In the genomic region with DNA sequence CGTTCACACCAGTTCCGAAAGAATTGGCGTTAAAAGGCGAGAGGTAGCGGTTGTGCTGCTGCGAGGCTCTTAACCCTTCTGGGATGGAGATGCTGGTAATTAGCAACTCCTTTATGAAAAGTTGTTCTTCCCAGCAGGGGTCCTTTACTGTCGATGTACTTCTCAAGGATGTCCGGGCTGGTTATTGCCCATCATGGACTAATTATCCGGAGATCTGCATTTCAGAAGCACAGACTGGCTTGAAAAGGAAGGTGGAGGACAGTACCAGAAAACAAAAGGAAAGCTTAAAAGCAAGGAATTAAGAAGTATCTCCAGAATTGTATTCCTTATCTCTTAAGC, we compare ENCODE assay signal across 7 cellular contexts. TPM values are rescaled to one million over a fixed set of nuclear protein-coding genes. Genes with fewer than 3 reads are reported as not detected.
DNase-seq lines count a peak whose midpoint lies in the region; ATAC-seq and TF ChIP-seq lines count a peak whose summit lies in the region.

No MANE protein-coding gene starts in this region.

- H4K20me1 ChIP-seq in PC-3 (ENCODE audit: low read length), result 0 out of 2 replicates have a peak, but pooled peaks cover 7% of the 10 kb centered on the region

- peak overlapping the region; percentile 66 for H3K9ac ChIP-seq in PC-3 (ENCODE audit: low read length)

- in situ Hi-C loops in gastrocnemius medialis (cut with MboI; ENCODE audit: low sequenced_read_pairs in 4 of 4), result no loop called here

- H3K27me3 ChIP-seq in PC-3 (ENCODE audit: low read length) (no peaks in the 10 kb centered on the region), esophagus squamous epithelium (peaks cover 0 to 25% (median 0%) of the 10 kb centered on the region in 4 donors), gastrocnemius medialis (peaks cover 0 to 9% (median 0%) of the 10 kb centered on the region in 3 donors)

- H3K36me3 ChIP-seq in PC-3 (ENCODE audit: low read depth, low read length) (no peaks in the 10 kb centered on the region), esophagus squamous epithelium (no peaks in the 10 kb centered on the region), gastrocnemius medialis (no peaks in the 10 kb centered on the region)

- TF ChIP-seq CTCF in PC-3 (conservative IDR thresholded peaks at IDR 0.05; ENCODE audit: low read depth, low read length) (no peak), esophagus squamous epithelium (IDR thresholded peaks at IDR 0.05) (no peak), gastrocnemius medialis (IDR thresholded peaks at IDR 0.05 in 4 of 5, conservative IDR thresholded peaks at IDR 0.05 in 1 of 5) (no peak)

- H3K9me2 ChIP-seq in PC-3 (replicated peaks; ENCODE audit: low read length), result no peaks in the 10 kb centered on the region

- WGBS in esophagus squamous epithelium, 2 donors, result 7 to 17% methylated on average over 6 to 9 of the region's 9 CpGs

- intact Hi-C loops in PC-3 (cut with micrococcal nuclease) (loop anchor here (2.0 to 10.0 kb wide), 4 partner anchors 27 to 265 kb away; no protein-coding TSS in a partner anchor), esophagus squamous epithelium (cut with DNase I) (no loop called here), gastrocnemius medialis (cut with DNase I; ENCODE audit: low total_unique reads) (no loop called here)

- TF ChIP-seq POLR2A in esophagus squamous epithelium (IDR thresholded peaks at IDR 0.05), result no peak
- TF ChIP-seq POLR2A in gastrocnemius medialis (IDR thresholded peaks at IDR 0.05), result no peak

- no peak overlapping the region for H3K27ac ChIP-seq in PC-3 (ENCODE audit: low read length)
- peak overlapping the region; percentile 73 to 93 (median 86) for H3K27ac ChIP-seq in esophagus squamous epithelium
- peak overlapping the region; percentile 44 to 71 (median 64) for H3K27ac ChIP-seq in gastrocnemius medialis

- CTCF ChIA-PET in PC-3 (lab: Charles Lee), result interaction anchor here (0.7 kb wide), 1 partner anchor 60 kb away, joined by 3 read pairs; no protein-coding TSS in a partner anchor

- ATAC-seq in GM18858 (IDR thresholded peaks at IDR 0.05; ENCODE audit: unreplicated experiment) (peak; percentile 3), PC-3 (no peak), gastrocnemius medialis (no peak), HG02981 (IDR thresholded peaks at IDR 0.05; ENCODE audit: unreplicated experiment) (no peak)

- H3K4me1 ChIP-seq in PC-3 (ENCODE audit: insufficient read depth, low read length) (peaks cover 15% of the 10 kb centered on the region; the same call in 1 of the 2 replicates), esophagus squamous epithelium (peaks cover 5 to 50% (median 9%) of the 10 kb centered on the region in 3 donors), gastrocnemius medialis (peaks cover 4 to 5% of the 10 kb centered on the region in 2 donors)

- H3K4me2 ChIP-seq in PC-3 (ENCODE audit: low read length), result peak overlapping the region; percentile 89

- DNase-seq in PC-3, result no peak
- DNase-seq in esophagus squamous epithelium (lab: John Stamatoyannopoulos, UW), result no peak
- no peak for DNase-seq in gastrocnemius medialis
- DNase-seq in SW480 (ENCODE audit: low spot score), result no peak
- DNase-seq in NCI-H187 treated with DMSO at 0.1 percent for 48 hours (lab: John Stamatoyannopoulos, UW), result no peak

- H3K4me3 ChIP-seq in PC-3 (ENCODE audit: low read length) (peak overlapping the region; percentile 72), esophagus squamous epithelium (peak overlapping the region; percentile 52 to 88 (median 70)), gastrocnemius medialis (peak overlapping the region; percentile 51 to 89 (median 74))

- POLR2A ChIA-PET in PC-3 (lab: Charles Lee; ENCODE audit: unreplicated experiment), result interaction anchor here (0.6 to 0.7 kb wide), 2 partner anchors 35 to 1149 kb away, joined by 3 read pairs; no protein-coding TSS in a partner anchor

- H3F3A ChIP-seq in PC-3 (ENCODE audit: low read length, unreplicated experiment), result no peaks in the 10 kb centered on the region

- H3K79me2 ChIP-seq in PC-3 (ENCODE audit: low read length), result peaks cover 69% of the 10 kb centered on the region

- H3K9me3 ChIP-seq in PC-3 (ENCODE audit: low read length), result no peaks in the 10 kb centered on the region
- H3K9me3 ChIP-seq in esophagus squamous epithelium, result no peaks in the 10 kb centered on the region
- no peaks in the 10 kb centered on the region for H3K9me3 ChIP-seq in gastrocnemius medialis

- BruUV-seq in PC-3 (replicated peaks; lab: Mats Ljungman, UMichigan), result no TSS peak

- peak overlapping the region; percentile 91 for H2AFZ ChIP-seq in PC-3 (ENCODE audit: low read length)

RNA-seq across cellular contexts. Expression of a gene that starts 1.4 kb away (rescaled TPM):
- total RNA-seq in PC-3 (2014; rRNA removed), result 70.4 and 98.9 TPM in 2 replicates
- total RNA-seq in esophagus squamous epithelium, result 10 to 100 TPM; 32.2 to 46.3 (median 39.6) TPM
- 1 to 10 TPM; 1.4 to 2.6 (median 1.8) TPM for total RNA-seq in gastrocnemius medialis

Comparison
In these comparisons a context has a peak if more than half of its experiments do, and no peak if none do; other contexts are left out.
1. RNA of a gene that starts 1.4 kb away (total RNA-seq): 70.4 to 98.9 TPM in PC-3 and 32.2 to 46.3 TPM in esophagus squamous epithelium; 1.4 to 2.6 TPM in gastrocnemius medialis; every median in the first group is over 4 times any median in the second.
2. Peak in every context shown above with its lines, with median percentiles within 50 percentile points of each other: H3K4me3 ChIP-seq.